20 cellular contexts compared by ENCODE assay signal in the genomic region with DNA sequence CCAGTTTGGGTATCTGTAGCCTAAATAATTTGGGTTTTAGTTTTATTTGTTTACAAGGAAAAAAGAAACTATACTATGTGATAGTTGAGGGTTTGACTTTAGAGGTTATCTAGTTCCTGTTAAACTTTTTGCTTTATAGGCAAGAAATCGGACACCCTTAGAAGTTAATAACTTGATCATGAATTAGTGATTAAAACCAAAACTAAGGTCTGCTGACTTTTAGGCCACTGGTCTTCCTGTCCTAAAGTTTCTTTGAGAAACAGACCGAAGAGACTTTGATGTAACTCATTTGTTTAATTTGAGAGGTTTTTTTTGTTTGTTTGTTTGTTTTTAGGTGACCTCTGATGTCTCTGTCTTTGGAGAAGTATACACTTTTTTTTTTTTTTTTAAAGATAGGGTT. TPM values are rescaled to one million over a fixed set of nuclear protein-coding genes. Genes with fewer than 3 reads are reported as not detected.
A peak's percentile ranks its signal among the peaks of the same experiment; 100 is the strongest.
DNase-seq lines count a peak whose midpoint lies in the region; ATAC-seq and TF ChIP-seq lines count a peak whose summit lies in the region.
"Had no signal": no experiment of that assay in that cellular context is flagged by ENCODE, and none has a peak within 500 bp of the region (broad histone marks: within the 10 kb centered on the region; RNA-seq: fewer than 3 reads in every experiment).

No MANE protein-coding gene starts in this region.

- intact Hi-C loops in CD4-positive, alpha-beta T cell (cut with DNase I, micrococcal nuclease) = no loop called here
- intact Hi-C loops in head of caudate nucleus (cut with DNase I) = no loop called here

- DNase-seq in CD4-positive, alpha-beta T cell = no peak
- DNase-seq in head of caudate nucleus (no peak), NOMO-1 (lab: John Stamatoyannopoulos, UW; ENCODE audit: unreplicated experiment in 2 of 2) (no peak), NCI-H510A (lab: John Stamatoyannopoulos, UW) (no peak)
- DNase-seq: activated CD8-positive, alpha-beta memory T cell treated with anti-CD3 and anti-CD28 coated beads for 24 hours; hippocampal formation; left ventricle myocardium inferior; NCI-H1417 treated with DMSO at 0.1 percent for 48 hours; NCI-H526; stimulated activated CD4-positive, alpha-beta T cell treated with anti-CD3 and anti-CD28 coated beads, Interleukin-4, amount 100 ng/mL, for 4 hours; stimulated activated naive CD8-positive, alpha-beta T cell treated with anti-CD3 and anti-CD28 coated beads, Interleukin-15, amount 100 ng/mL, for 72 hours; T1000 had no signal

- TF ChIP-seq CTCF in CD4-positive, alpha-beta T cell (IDR thresholded peaks at IDR 0.05) = no peak

- ATAC-seq in CD4-positive, alpha-beta T cell (ENCODE audit: poor library complexity) = no peak
- ATAC-seq in GM19035 (IDR thresholded peaks at IDR 0.05; ENCODE audit: unreplicated experiment) = peak; percentile 51
- ATAC-seq in HG02885 (IDR thresholded peaks at IDR 0.05; ENCODE audit: poor library complexity, unreplicated experiment) = peak; percentile 63
- ATAC-seq in activated T-helper 17 cell treated with anti-CD3 and anti-CD28 coated beads, Interleukin-2, amount 50 U/mL, for 72 hours (replicated peaks) = no peak
- no peak for ATAC-seq in HG02973 (IDR thresholded peaks at IDR 0.05; ENCODE audit: unreplicated experiment)
- ATAC-seq: sciatic nerve; stimulated activated naive CD8-positive, alpha-beta T cell treated with anti-CD3 and anti-CD28 coated beads, Interleukin-15, amount 100 ng/mL, for 72 hours had no signal

- no peaks in the 10 kb centered on the region for H3K9me3 ChIP-seq in CD4-positive, alpha-beta T cell (ENCODE audit: control insufficient read depth, low read length)
- H3K9me3 ChIP-seq: esophagus muscularis mucosa, vagina had no signal

- peak overlapping the region; percentile 50 for H3K27ac Mint-ChIP-seq in CD4-positive, alpha-beta T cell
- peak overlapping the region; percentile 50 for H3K27ac Mint-ChIP-seq in activated T-helper 17 cell treated with anti-CD3 and anti-CD28 coated beads, Interleukin-2, amount 50 U/mL, for 72 hours
- H3K27ac Mint-ChIP-seq: neural progenitor cell; stimulated activated naive CD8-positive, alpha-beta T cell treated with anti-CD3 and anti-CD28 coated beads, Interleukin-15, amount 100 ng/mL, for 72 hours had no signal

- CTCF ChIA-PET in CD4-positive, alpha-beta T cell (lab: Charles Lee) = no interaction called here

- H3K27ac ChIP-seq in CD4-positive, alpha-beta T cell (ENCODE audit: low read depth, low read length) = no peak overlapping the region
- H3K27ac ChIP-seq: esophagus muscularis mucosa, left ventricle myocardium inferior, vagina had no signal

- H3K9me3 Mint-ChIP-seq in CD4-positive, alpha-beta T cell = no peaks in the 10 kb centered on the region
- H3K9me3 Mint-ChIP-seq in activated T-helper 17 cell treated with anti-CD3 and anti-CD28 coated beads, Interleukin-2, amount 50 U/mL, for 72 hours = no peaks in the 10 kb centered on the region
- H3K9me3 Mint-ChIP-seq: neural progenitor cell; stimulated activated naive CD8-positive, alpha-beta T cell treated with anti-CD3 and anti-CD28 coated beads, Interleukin-15, amount 100 ng/mL, for 72 hours had no signal

- no peaks in the 10 kb centered on the region for H3K27me3 Mint-ChIP-seq in CD4-positive, alpha-beta T cell
- H3K27me3 Mint-ChIP-seq in activated T-helper 17 cell treated with anti-CD3 and anti-CD28 coated beads, Interleukin-2, amount 50 U/mL, for 72 hours = no peaks in the 10 kb centered on the region
- H3K27me3 Mint-ChIP-seq: stimulated activated naive CD8-positive, alpha-beta T cell treated with anti-CD3 and anti-CD28 coated beads, Interleukin-15, amount 100 ng/mL, for 72 hours had no signal

- H3K36me3 Mint-ChIP-seq in CD4-positive, alpha-beta T cell (ENCODE audit: low read depth) = peaks cover 26% of the 10 kb centered on the region
- peaks cover 63% of the 10 kb centered on the region for H3K36me3 Mint-ChIP-seq in activated T-helper 17 cell treated with anti-CD3 and anti-CD28 coated beads, Interleukin-2, amount 50 U/mL, for 72 hours (ENCODE audit: low read depth)

- peaks cover 53% of the 10 kb centered on the region for H3K4me1 Mint-ChIP-seq in CD4-positive, alpha-beta T cell (ENCODE audit: low read depth)
- peaks cover 35% of the 10 kb centered on the region for H3K4me1 Mint-ChIP-seq in activated T-helper 17 cell treated with anti-CD3 and anti-CD28 coated beads, Interleukin-2, amount 50 U/mL, for 72 hours
- H3K4me1 Mint-ChIP-seq: neural progenitor cell had no signal

- H3K27me3 ChIP-seq in CD4-positive, alpha-beta T cell (ENCODE audit: control insufficient read depth, insufficient read depth, low read length) = no peaks in the 10 kb centered on the region
- H3K27me3 ChIP-seq: esophagus muscularis mucosa, neural progenitor cell, vagina had no signal

- no peak overlapping the region for H3K4me3 Mint-ChIP-seq in CD4-positive, alpha-beta T cell
- H3K4me3 Mint-ChIP-seq in activated T-helper 17 cell treated with anti-CD3 and anti-CD28 coated beads, Interleukin-2, amount 50 U/mL, for 72 hours = no peak overlapping the region
- H3K4me3 Mint-ChIP-seq: neural progenitor cell; stimulated activated naive CD8-positive, alpha-beta T cell treated with anti-CD3 and anti-CD28 coated beads, Interleukin-15, amount 100 ng/mL, for 72 hours had no signal

- POLR2A ChIA-PET in CD4-positive, alpha-beta T cell (lab: Charles Lee) = no interaction called here

RNA-seq across cellular contexts. Expression of gene PHTF2, which starts 59.7 kb away (rescaled TPM):
- total RNA-seq in CD4-positive, alpha-beta T cell = 10 to 100 TPM; 22.6 to 23.5 TPM
- total RNA-seq in activated T-helper 17 cell treated with anti-CD3 and anti-CD28 coated beads, Interleukin-2, amount 50 U/mL, for 72 hours = 100 to 1,000 TPM in 1 of 2 donors, 10 to 100 TPM in 1; 66.1 to 123 TPM

Comparison
In these comparisons a context has a peak if more than half of its experiments do, and no peak if none do; other contexts are left out.
1. ATAC-seq: peak in GM19035 (single experiment) and HG02885 (single experiment); none in CD4-positive, alpha-beta T cell (single experiment), activated T-helper 17 cell treated with anti-CD3 and anti-CD28 coated beads, Interleukin-2, amount 50 U/mL, for 72 hours (single experiment) and HG02973 (single experiment).